Comparison of ENCODE assay signal across 8 cellular contexts in the genomic region with DNA sequence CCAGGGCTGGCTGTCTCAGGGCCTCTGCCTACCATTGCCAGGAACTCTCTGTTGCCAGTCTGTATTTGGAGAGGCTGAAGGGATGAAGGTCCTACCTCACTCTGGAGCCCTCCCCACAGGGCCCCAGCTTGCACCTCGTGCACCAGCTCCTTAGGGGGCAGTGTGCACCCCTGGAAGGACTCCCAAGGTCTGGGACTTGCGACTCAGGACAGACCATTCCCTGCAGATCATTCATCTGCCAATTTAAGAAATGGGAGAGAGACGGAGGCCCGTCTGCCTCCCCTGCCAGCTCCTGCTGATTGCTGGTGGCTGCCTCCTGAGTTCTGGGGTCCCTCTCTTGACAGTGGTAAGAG. TPM values are rescaled to one million over a fixed set of nuclear protein-coding genes. Genes with fewer than 3 reads are reported as not detected.
DNase-seq lines count a peak whose midpoint lies in the region; ATAC-seq and TF ChIP-seq lines count a peak whose summit lies in the region.

No MANE protein-coding gene starts in this region.

- H3K27ac ChIP-seq in foreskin keratinocyte (peak overlapping the region; percentile 97), osteoblast (ENCODE audit: low read depth, low read length) (peak overlapping the region; percentile 100)

- ATAC-seq in foreskin keratinocyte (peak; percentile 39), GM19452 (IDR thresholded peaks at IDR 0.05; ENCODE audit: unreplicated experiment) (no peak), GM19455 (IDR thresholded peaks at IDR 0.05; ENCODE audit: unreplicated experiment) (no peak)

- H3K4me1 Mint-ChIP-seq in activated T-cell treated with anti-CD3 and anti-CD28 coated beads, Interleukin-2, amount 50 U/mL, for 24 hours (ENCODE audit: low read depth), result peaks cover 48% of the 10 kb centered on the region

- no peak overlapping the region for H2AFZ ChIP-seq in osteoblast (ENCODE audit: low read length)

- H3K9me3 Mint-ChIP-seq in activated T-cell treated with anti-CD3 and anti-CD28 coated beads, Interleukin-2, amount 50 U/mL, for 24 hours, result no peaks in the 10 kb centered on the region

- H3K36me3 Mint-ChIP-seq in activated T-cell treated with anti-CD3 and anti-CD28 coated beads, Interleukin-2, amount 50 U/mL, for 24 hours (ENCODE audit: low read depth), result peaks cover 7% of the 10 kb centered on the region

- H3K27me3 Mint-ChIP-seq in activated T-cell treated with anti-CD3 and anti-CD28 coated beads, Interleukin-2, amount 50 U/mL, for 24 hours, result no peaks in the 10 kb centered on the region

- peak overlapping the region; percentile 67 for H3K4me3 Mint-ChIP-seq in activated T-cell treated with anti-CD3 and anti-CD28 coated beads, Interleukin-2, amount 50 U/mL, for 24 hours

- H3K27ac Mint-ChIP-seq in activated T-cell treated with anti-CD3 and anti-CD28 coated beads, Interleukin-2, amount 50 U/mL, for 24 hours, result peak overlapping the region; percentile 99

- DNase-seq in NCI-H748 (lab: John Stamatoyannopoulos, UW; ENCODE audit: unreplicated experiment), result peak; percentile 42
- no peak for DNase-seq in NCI-H748 treated with DMSO at 0.1 percent for 48 hours (lab: John Stamatoyannopoulos, UW)
- DNase-seq in LHCN-M2 (ENCODE audit: low read depth), result peak; percentile 80
- peak; percentile 61 for DNase-seq in activated T-cell treated with anti-CD3 and anti-CD28 coated beads, Interleukin-2, amount 50 U/mL, for 24 hours
- DNase-seq in foreskin keratinocyte, result peak in 1 of 2 donors; percentile 59
- peak; percentile 83 for DNase-seq in osteoblast (ENCODE audit: insufficient read length, low spot score, missing footprints)

- H3K4me2 ChIP-seq in osteoblast (ENCODE audit: insufficient read depth, low read length), result peak overlapping the region; percentile 77

- H3K79me2 ChIP-seq in osteoblast (ENCODE audit: insufficient read depth, low read length), result peaks cover 47% of the 10 kb centered on the region

- H3K27me3 ChIP-seq in foreskin keratinocyte (no peaks in the 10 kb centered on the region), osteoblast (ENCODE audit: insufficient read depth, low read length) (no peaks in the 10 kb centered on the region)

- no peaks in the 10 kb centered on the region for H3K9me3 ChIP-seq in osteoblast (ENCODE audit: low read depth, low read length)

- H4K20me1 ChIP-seq in osteoblast (ENCODE audit: insufficient read depth, low read length), result no peaks in the 10 kb centered on the region

- no peaks in the 10 kb centered on the region for H3K36me3 ChIP-seq in osteoblast (ENCODE audit: insufficient read depth, low read length)

- H3K4me3 ChIP-seq in osteoblast (ENCODE audit: insufficient read depth, low read length), result peak overlapping the region; percentile 61

- H3K4me1 ChIP-seq in foreskin keratinocyte, result peaks cover 15% of the 10 kb centered on the region
- H3K4me1 ChIP-seq in osteoblast (ENCODE audit: insufficient read depth, low read length), result peaks cover 19% of the 10 kb centered on the region

- peak; percentile 78 for TF ChIP-seq CTCF in foreskin keratinocyte (conservative IDR thresholded peaks at IDR 0.05)
- peak; percentile 63 for TF ChIP-seq CTCF in osteoblast (IDR thresholded peaks at IDR 0.05; ENCODE audit: extremely low read depth, low read depth, low read length)

RNA-seq across cellular contexts. Expression of gene MALAT1, which starts 27.5 kb away (rescaled TPM):
- 1,575 and 2,461 TPM in 2 replicates for total RNA-seq in LHCN-M2 (2014; rRNA removed)
- 343 TPM for polyA plus RNA-seq in LHCN-M2 (2012)
- total RNA-seq in foreskin keratinocyte, result 1,538 and 2,710 TPM in 2 replicates
- 10.1 and 11.9 TPM in 2 replicates for polyA plus RNA-seq in foreskin keratinocyte
- total RNA-seq in osteoblast, result 19,002 and 21,612 TPM in 2 replicates

RNA-seq across cellular contexts. Expression of gene NEAT1, which starts 48.8 kb away (rescaled TPM):
- total RNA-seq in LHCN-M2 (2014; rRNA removed) (29.4 and 37.8 TPM in 2 replicates), foreskin keratinocyte (66.8 and 83.1 TPM in 2 replicates), osteoblast (818 and 1,122 TPM in 2 replicates)
- polyA plus RNA-seq in LHCN-M2 (2012), result 88.5 TPM
- 100 and 119 TPM in 2 replicates for polyA plus RNA-seq in foreskin keratinocyte

RNA-seq across cellular contexts. Expression of gene SCYL1, which starts 53.5 kb away (rescaled TPM):
- total RNA-seq in LHCN-M2 (2014; rRNA removed) (104 and 113 TPM in 2 replicates), foreskin keratinocyte (62.2 and 66.1 TPM in 2 replicates), osteoblast (109 and 115 TPM in 2 replicates)
- polyA plus RNA-seq in LHCN-M2 (2012), result 81.2 TPM
- polyA plus RNA-seq in foreskin keratinocyte, result 62.0 and 62.8 TPM in 2 replicates
